In genomic region chr3:51434110-51434509, GRCh38 we compare ENCODE assay signal across 22 cellular contexts.
"Had no signal": no experiment of that assay in that cellular context is flagged by ENCODE, and none has a peak within 500 bp of the region (broad histone marks: within the 10 kb centered on the region; RNA-seq: fewer than 3 reads in every experiment).

No MANE protein-coding gene starts in this region.

- H3K4me1 ChIP-seq: psoas muscle, suprapubic skin, transverse colon, uterus had no signal

- H3K4me1 Mint-ChIP-seq: nephron progenitor cell; neural crest cell; stimulated activated naive CD8-positive, alpha-beta T cell treated with anti-CD3 and anti-CD28 coated beads, Interleukin-15, amount 100 ng/mL, for 72 hours had no signal

- H3K4me3 ChIP-seq: ovary, psoas muscle, skin epidermis, smooth muscle cell, spleen, suprapubic skin, testis, tibial artery, transverse colon, upper lobe of right lung, uterus had no signal

- H2AFZ ChIP-seq: parathyroid adenoma had no signal

- H3K9ac ChIP-seq: parathyroid adenoma had no signal

- H3K4me3 Mint-ChIP-seq: naive B cell; naive thymus-derived CD8-positive, alpha-beta T cell; natural killer cell treated with Interleukin-12 subunit alpha and Interleukin-12 subunit beta and Interleukin-15 and Interleukin-18, amount 100 ng/mL, for 72 hours; nephron progenitor cell; neural crest cell; stimulated activated memory B cell treated with anti-CD40 and anti-IgM and Interleukin-4, amounts not matched to agents 10 μg/mL and 1 μg/mL and 100 μg/mL, for 72 hours; stimulated activated naive CD8-positive, alpha-beta T cell treated with anti-CD3 and anti-CD28 coated beads, Interleukin-15, amount 100 ng/mL, for 72 hours; type B pancreatic cell had no signal

- H3K27me3 ChIP-seq: neutrophil, ovary, spleen, suprapubic skin, testis, tibial artery, transverse colon, upper lobe of right lung, uterus had no signal

- DNase-seq: ovary, psoas muscle, spleen, tibial artery, upper lobe of right lung had no signal

- H3K9me3 ChIP-seq: neutrophil, ovary, psoas muscle, spleen, suprapubic skin, testis, tibial artery, transverse colon, upper lobe of right lung, uterus had no signal

- H3K4me2 ChIP-seq: smooth muscle cell had no signal

- H3K36me3 Mint-ChIP-seq: naive B cell had no signal

- H3K27ac Mint-ChIP-seq: natural killer cell treated with Interleukin-12 subunit alpha and Interleukin-12 subunit beta and Interleukin-15 and Interleukin-18, amount 100 ng/mL, for 72 hours; nephron progenitor cell; progenitor cell of endocrine pancreas; stimulated activated memory B cell treated with anti-CD40 and anti-IgM and Interleukin-4, amounts not matched to agents 10 μg/mL and 1 μg/mL and 100 μg/mL, for 72 hours; stimulated activated naive CD8-positive, alpha-beta T cell treated with anti-CD3 and anti-CD28 coated beads, Interleukin-15, amount 100 ng/mL, for 72 hours; type B pancreatic cell had no signal

- H3K36me3 ChIP-seq: ovary, uterus had no signal

- H3K27ac ChIP-seq: neutrophil, ovary, parathyroid adenoma, psoas muscle, skin epidermis, spleen, suprapubic skin, testis, tibial artery, transverse colon, upper lobe of right lung, uterus had no signal

- H3K9me3 Mint-ChIP-seq: naive B cell; naive thymus-derived CD8-positive, alpha-beta T cell; natural killer cell treated with Interleukin-12 subunit alpha and Interleukin-12 subunit beta and Interleukin-15 and Interleukin-18, amount 100 ng/mL, for 72 hours; nephron progenitor cell; neural crest cell; stimulated activated memory B cell treated with anti-CD40 and anti-IgM and Interleukin-4, amounts not matched to agents 10 μg/mL and 1 μg/mL and 100 μg/mL, for 72 hours; stimulated activated naive CD8-positive, alpha-beta T cell treated with anti-CD3 and anti-CD28 coated beads, Interleukin-15, amount 100 ng/mL, for 72 hours; type B pancreatic cell had no signal
